Comparison of ENCODE assay signal across 32 cellular contexts in genomic region chr1:242554577-242554976, GRCh38. TPM values are rescaled to one million over a fixed set of nuclear protein-coding genes. Genes with fewer than 3 reads are reported as not detected.
"Had no signal": no experiment of that assay in that cellular context is flagged by ENCODE, and none has a peak within 500 bp of the region (broad histone marks: within the 10 kb centered on the region; RNA-seq: fewer than 3 reads in every experiment).

No MANE protein-coding gene starts in this region.

- DNase-seq: activated CD4-positive, alpha-beta T cell treated with anti-CD3 and anti-CD28 coated beads for 4 hours; activated CD4-positive, alpha-beta T cell treated with anti-CD3 and anti-CD28 coated beads, Interleukin-2, amount 50 U/mL, for 4 hours; activated effector memory CD4-positive, alpha-beta T cell treated with Interleukin-2 at 50 U/mL for 16 hours; activated naive CD4-positive, alpha-beta T cell treated with Interleukin-2 at 50 U/mL for 16 hours; activated T-cell treated with anti-CD3 and anti-CD28 coated beads for 4 hours; activated T-cell treated with anti-CD3 and anti-CD28 coated beads, Interleukin-2, amount 50 U/mL, for 72 hours; aorta; body of pancreas; cerebellar nuclear complex; colonic mucosa; effector CD8-positive, alpha-beta T cell; gastrocnemius medialis; glutamatergic neuron; left colon; midbrain; naive thymus-derived CD8-positive, alpha-beta T cell; nucleus accumbens; pancreas; sigmoid colon; stimulated activated CD4-positive, alpha-beta T cell treated with anti-CD3 and anti-CD28 coated beads, Interleukin-1b, Interleukin-23, amount 100 ng/mL, for 48 hours; stimulated activated CD4-positive, alpha-beta T cell treated with anti-CD3 and anti-CD28 coated beads, Interleukin-4, amount 100 ng/mL, for 4 hours; stimulated activated CD8-positive, alpha-beta memory T cell treated with anti-CD3 and anti-CD28 coated beads, Interleukin-4, amount 100 ng/mL, for 48 hours; stimulated activated naive CD8-positive, alpha-beta T cell treated with anti-CD3 and anti-CD28 coated beads, Interleukin-15, amount 100 ng/mL, for 72 hours; substantia nigra; T-helper 9 cell; thyroid gland; upper lobe of right lung had no signal

- H3K4me1 ChIP-seq: body of pancreas, colonic mucosa, gastrocnemius medialis, pancreas, prostate gland, sigmoid colon, thyroid gland, upper lobe of right lung had no signal

- ATAC-seq: activated T-cell treated with anti-CD3 and anti-CD28 coated beads, Interleukin-2, amount 50 U/mL, for 72 hours; body of pancreas; gastrocnemius medialis; left colon; naive thymus-derived CD8-positive, alpha-beta T cell; pancreas; stimulated activated memory B cell treated with anti-CD40 and anti-IgM and Interleukin-4, amounts not matched to agents 10 μg/mL and 1 μg/mL and 100 μg/mL, for 72 hours; stimulated activated naive CD8-positive, alpha-beta T cell treated with anti-CD3 and anti-CD28 coated beads, Interleukin-15, amount 100 ng/mL, for 72 hours; upper lobe of right lung had no signal

- H3K27ac ChIP-seq: body of pancreas, cardiac muscle cell, colonic mucosa, gastrocnemius medialis, pancreas, prostate gland, sigmoid colon, thyroid gland, upper lobe of right lung had no signal

- H3K4me3 ChIP-seq: body of pancreas, cardiac muscle cell, colonic mucosa, gastrocnemius medialis, pancreas, prostate gland, sigmoid colon, smooth muscle cell, thyroid gland, upper lobe of right lung had no signal

- H3K27me3 ChIP-seq: body of pancreas, cardiac muscle cell, colonic mucosa, gastrocnemius medialis, pancreas, sigmoid colon, thyroid gland, upper lobe of right lung had no signal

- H3K36me3 ChIP-seq: cardiac muscle cell, colonic mucosa, gastrocnemius medialis, pancreas, prostate gland, sigmoid colon, thyroid gland, upper lobe of right lung had no signal

- H3K9me3 ChIP-seq: body of pancreas, colonic mucosa, gastrocnemius medialis, pancreas, prostate gland, sigmoid colon, thyroid gland, upper lobe of right lung had no signal

RNA-seq across cellular contexts. Expression of gene PLD5, which starts 30.1 kb away (rescaled TPM):
- total RNA-seq: activated T-cell treated with anti-CD3 and anti-CD28 coated beads, Interleukin-2, amount 50 U/mL, for 72 hours; dermis microvascular lymphatic vessel endothelial cell had no signal
- polyA plus RNA-seq: naive thymus-derived CD8-positive, alpha-beta T cell had no signal
